Comparison of ENCODE assay signal across 30 cellular contexts in the genomic region with DNA sequence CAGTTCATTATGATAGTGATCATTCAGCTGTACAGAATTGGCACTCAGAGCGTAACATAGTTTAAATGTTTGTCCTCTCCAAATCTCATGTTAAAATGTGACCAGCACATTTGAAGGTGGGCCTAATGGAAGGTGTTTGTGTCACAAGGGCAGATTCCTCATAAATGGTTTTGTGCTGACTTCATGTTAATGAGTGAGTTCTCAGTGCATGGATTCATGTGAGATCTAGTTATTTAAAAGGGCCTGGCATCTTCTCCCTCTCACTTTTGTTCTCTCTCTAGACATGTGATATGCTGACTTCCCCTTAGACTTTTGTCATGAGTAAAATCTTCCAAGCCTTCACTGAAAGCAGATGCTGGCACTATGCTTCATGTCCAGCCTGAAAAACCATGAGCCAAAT.
"Had no signal": no experiment of that assay in that cellular context is flagged by ENCODE, and none has a peak within 500 bp of the region (broad histone marks: within the 10 kb centered on the region; RNA-seq: fewer than 3 reads in every experiment).

No MANE protein-coding gene starts in this region.

- H3K4me1 Mint-ChIP-seq: memory B cell; naive thymus-derived CD4-positive, alpha-beta T cell; stimulated activated memory B cell treated with anti-CD40 and anti-IgM and Interleukin-4, amounts not matched to agents 10 μg/mL and 1 μg/mL and 100 μg/mL, for 72 hours had no signal

- FAIRE-seq: pancreas had no signal

- H3K27me3 Mint-ChIP-seq: memory B cell; naive thymus-derived CD4-positive, alpha-beta T cell; natural killer cell treated with Interleukin-12 subunit alpha and Interleukin-12 subunit beta and Interleukin-15 and Interleukin-18, amount 100 ng/mL, for 72 hours; stimulated activated memory B cell treated with anti-CD40 and anti-IgM and Interleukin-4, amounts not matched to agents 10 μg/mL and 1 μg/mL and 100 μg/mL, for 72 hours had no signal

- H3K9me3 ChIP-seq: left ventricle myocardium inferior, mucosa of descending colon, pancreas, psoas muscle, right atrium auricular region, right lobe of liver, stomach, testis, thyroid gland, transverse colon, upper lobe of left lung, vagina had no signal

- H3K27me3 ChIP-seq: pancreas, right atrium auricular region, right lobe of liver, stomach, testis, thyroid gland, transverse colon, upper lobe of left lung, vagina had no signal

- DNase-seq: hippocampal formation; kidney glomerular epithelial cell; left colon; left ventricle myocardium inferior; midbrain; mucosa of descending colon; naive thymus-derived CD4-positive, alpha-beta T cell; nucleus accumbens; pancreas; posterior cingulate gyrus; psoas muscle; right lobe of liver; stimulated activated CD4-positive, alpha-beta T cell treated with anti-CD3 and anti-CD28 coated beads, Interleukin-1b, Interleukin-23, amount 100 ng/mL, for 48 hours; stimulated activated CD4-positive, alpha-beta T cell treated with anti-CD3 and anti-CD28 coated beads, Interleukin-2, amount 100 ng/mL, for 48 hours; stimulated activated CD4-positive, alpha-beta T cell treated with anti-CD3 and anti-CD28 coated beads, Interleukin-4, amount 100 ng/mL, for 4 hours; stimulated activated CD8-positive, alpha-beta memory T cell treated with anti-CD3 and anti-CD28 coated beads, Interleukin-4, amount 100 ng/mL, for 48 hours; stimulated activated naive CD8-positive, alpha-beta T cell treated with anti-CD3 and anti-CD28 coated beads, Interleukin-15, Interleukin-2, amounts not matched to agents 100 U/mL and 50 U/mL, for 24 hours; stomach; testis; thyroid gland; transverse colon; upper lobe of left lung had no signal

- H3K36me3 ChIP-seq: left ventricle myocardium inferior, pancreas, right atrium auricular region, right lobe of liver, stomach, thyroid gland, transverse colon, upper lobe of left lung, vagina had no signal

- H3K4me3 Mint-ChIP-seq: memory B cell; naive thymus-derived CD4-positive, alpha-beta T cell; natural killer cell treated with Interleukin-12 subunit alpha and Interleukin-12 subunit beta and Interleukin-15 and Interleukin-18, amount 100 ng/mL, for 72 hours; neural crest cell; stimulated activated memory B cell treated with anti-CD40 and anti-IgM and Interleukin-4, amounts not matched to agents 10 μg/mL and 1 μg/mL and 100 μg/mL, for 72 hours had no signal

- H3K27ac ChIP-seq: left ventricle myocardium inferior, pancreas, psoas muscle, right atrium auricular region, right lobe of liver, stomach, testis, thyroid gland, transverse colon, upper lobe of left lung, vagina had no signal

- ATAC-seq: left colon; mucosa of descending colon; naive thymus-derived CD4-positive, alpha-beta T cell; natural killer cell treated with Interleukin-12 subunit alpha and Interleukin-12 subunit beta and Interleukin-15 and Interleukin-18, amount 100 ng/mL, for 72 hours; pancreas; psoas muscle; right lobe of liver; stimulated activated memory B cell treated with anti-CD40 and anti-IgM and Interleukin-4, amounts not matched to agents 10 μg/mL and 1 μg/mL and 100 μg/mL, for 72 hours; stimulated activated naive CD8-positive, alpha-beta T cell treated with anti-CD3 and anti-CD28 coated beads, Interleukin-15, Interleukin-2, amounts not matched to agents 100 U/mL and 50 U/mL, for 24 hours had no signal

- H3K27ac Mint-ChIP-seq: memory B cell; naive thymus-derived CD4-positive, alpha-beta T cell; natural killer cell treated with Interleukin-12 subunit alpha and Interleukin-12 subunit beta and Interleukin-15 and Interleukin-18, amount 100 ng/mL, for 72 hours; stimulated activated memory B cell treated with anti-CD40 and anti-IgM and Interleukin-4, amounts not matched to agents 10 μg/mL and 1 μg/mL and 100 μg/mL, for 72 hours had no signal

- H3K36me3 Mint-ChIP-seq: memory B cell; naive thymus-derived CD4-positive, alpha-beta T cell; natural killer cell treated with Interleukin-12 subunit alpha and Interleukin-12 subunit beta and Interleukin-15 and Interleukin-18, amount 100 ng/mL, for 72 hours; stimulated activated memory B cell treated with anti-CD40 and anti-IgM and Interleukin-4, amounts not matched to agents 10 μg/mL and 1 μg/mL and 100 μg/mL, for 72 hours had no signal

- H3K4me3 ChIP-seq: left ventricle myocardium inferior, lung, mucosa of descending colon, pancreas, psoas muscle, right atrium auricular region, right lobe of liver, smooth muscle cell, stomach, testis, thyroid gland, transverse colon, upper lobe of left lung, vagina had no signal

- H3K4me1 ChIP-seq: left ventricle myocardium inferior, pancreas, psoas muscle, right atrium auricular region, right lobe of liver, stomach, testis, thyroid gland, transverse colon, upper lobe of left lung, vagina had no signal

- H3K4me2 ChIP-seq: smooth muscle cell had no signal
